In genomic region chr6:110486756-110487155, GRCh38 we compare ENCODE assay signal across 37 cellular contexts. TPM values are rescaled to one million over a fixed set of nuclear protein-coding genes. Genes with fewer than 3 reads are reported as not detected.
"Had no signal": no experiment of that assay in that cellular context is flagged by ENCODE, and none has a peak within 500 bp of the region (broad histone marks: within the 10 kb centered on the region; RNA-seq: fewer than 3 reads in every experiment).

No MANE protein-coding gene starts in this region.

- H3K9me3 Mint-ChIP-seq: activated CD4-positive, alpha-beta memory T cell treated with anti-CD3 and anti-CD28 coated beads for 36 hours; activated naive CD4-positive, alpha-beta T cell treated with anti-CD3 and anti-CD28 coated beads for 36 hours; activated naive CD4-positive, alpha-beta T cell treated with anti-CD3 and anti-CD28 coated beads, Interleukin-2, amount 50 U/mL, for 24 hours; activated T-helper 2 cell treated with anti-CD3 and anti-CD28 coated beads, Interferon-gamma antibody, Interleukin-2, Interleukin-4, amounts not matched to agents 10 μg/mL and 5 μg/mL and 100 μg/mL, durations not matched to agents 14 hours and 24 hours and 36 hours; effector memory CD8-positive, alpha-beta T cell had no signal

- H3K27ac ChIP-seq: adrenal gland, body of pancreas, foreskin keratinocyte, gastrocnemius medialis, heart left ventricle had no signal

- H3K27me3 ChIP-seq: adrenal gland, body of pancreas, foreskin keratinocyte, gastrocnemius medialis, heart left ventricle had no signal

- H3K9me3 ChIP-seq: adrenal gland, body of pancreas, gastrocnemius medialis, heart left ventricle had no signal

- ATAC-seq: activated CD4-positive, alpha-beta T cell treated with anti-CD3 and anti-CD28 coated beads for 36 hours; activated naive CD8-positive, alpha-beta T cell treated with anti-CD3 and anti-CD28 coated beads, Interleukin-2, amount 50 U/mL, for 24 hours; body of pancreas; effector memory CD8-positive, alpha-beta T cell; esophagus mucosa; foreskin keratinocyte; gastrocnemius medialis; heart left ventricle; T-helper 17 cell had no signal

- H3K27ac Mint-ChIP-seq: activated CD4-positive, alpha-beta memory T cell treated with anti-CD3 and anti-CD28 coated beads for 36 hours; activated CD4-positive, alpha-beta T cell treated with anti-CD3 and anti-CD28 coated beads for 36 hours; activated CD4-positive, alpha-beta T cell treated with anti-CD3 and anti-CD28 coated beads, Interleukin-2, amount 10 ng/mL, durations not matched to agents 24 days and 14 days; activated naive CD4-positive, alpha-beta T cell treated with anti-CD3 and anti-CD28 coated beads for 36 hours; activated naive CD4-positive, alpha-beta T cell treated with anti-CD3 and anti-CD28 coated beads, Interleukin-2, amount 50 U/mL, for 24 hours; activated naive CD8-positive, alpha-beta T cell treated with anti-CD3 and anti-CD28 coated beads for 36 hours; activated naive CD8-positive, alpha-beta T cell treated with anti-CD3 and anti-CD28 coated beads, Interleukin-2, amount 50 U/mL, for 24 hours; activated T-helper 1 cell treated with anti-CD3 and anti-CD28 coated beads, Interleukin-12 subunit alpha, Interleukin-12 subunit beta, Interleukin-2, Interleukin-4 antibody, amounts not matched to agents 30 ng/mL and 10 ng/mL and 1 ng/mL, durations not matched to agents 14 hours and 24 hours and 36 hours; activated T-helper 2 cell treated with anti-CD3 and anti-CD28 coated beads, Interferon-gamma antibody, Interleukin-2, Interleukin-4, amounts not matched to agents 10 μg/mL and 5 μg/mL and 100 μg/mL, durations not matched to agents 14 hours and 24 hours and 36 hours; effector memory CD8-positive, alpha-beta T cell; T-helper 17 cell; T-helper 2 cell treated with Interferon-gamma antibody and Interleukin-4, amounts not matched to agents 5 μg/mL and 100 μg/mL, for 36 hours had no signal

- H3K4me3 ChIP-seq: adrenal gland, body of pancreas, gastrocnemius medialis, heart left ventricle had no signal

- FAIRE-seq: colon, endometrium had no signal

- H3K4me3 Mint-ChIP-seq: activated CD4-positive, alpha-beta memory T cell treated with anti-CD3 and anti-CD28 coated beads for 36 hours; activated CD4-positive, alpha-beta T cell treated with anti-CD3 and anti-CD28 coated beads for 36 hours; activated CD4-positive, alpha-beta T cell treated with anti-CD3 and anti-CD28 coated beads, Interleukin-2, amount 10 ng/mL, durations not matched to agents 24 days and 14 days; activated naive CD4-positive, alpha-beta T cell treated with anti-CD3 and anti-CD28 coated beads for 36 hours; activated naive CD4-positive, alpha-beta T cell treated with anti-CD3 and anti-CD28 coated beads, Interleukin-2, amount 50 U/mL, for 24 hours; activated naive CD8-positive, alpha-beta T cell treated with anti-CD3 and anti-CD28 coated beads for 36 hours; activated naive CD8-positive, alpha-beta T cell treated with anti-CD3 and anti-CD28 coated beads, Interleukin-2, amount 50 U/mL, for 24 hours; activated T-helper 1 cell treated with anti-CD3 and anti-CD28 coated beads, Interleukin-12 subunit alpha, Interleukin-12 subunit beta, Interleukin-2, Interleukin-4 antibody, amounts not matched to agents 30 ng/mL and 10 ng/mL and 1 ng/mL, durations not matched to agents 14 hours and 24 hours and 36 hours; effector memory CD8-positive, alpha-beta T cell; T-helper 17 cell; T-helper 2 cell treated with Interferon-gamma antibody and Interleukin-4, amounts not matched to agents 5 μg/mL and 100 μg/mL, for 36 hours had no signal

- H3K36me3 Mint-ChIP-seq: activated CD4-positive, alpha-beta memory T cell treated with anti-CD3 and anti-CD28 coated beads for 36 hours; activated naive CD4-positive, alpha-beta T cell treated with anti-CD3 and anti-CD28 coated beads, Interleukin-2, amount 50 U/mL, for 24 hours; activated naive CD8-positive, alpha-beta T cell treated with anti-CD3 and anti-CD28 coated beads for 36 hours had no signal

- DNase-seq: activated CD4-positive, alpha-beta memory T cell treated with anti-CD3 and anti-CD28 coated beads for 36 hours; activated CD4-positive, alpha-beta T cell treated with anti-CD3 and anti-CD28 coated beads for 36 hours; activated CD4-positive, alpha-beta T cell treated with anti-CD3 and anti-CD28 coated beads, Interleukin-2, amount 10 ng/mL, durations not matched to agents 24 days and 14 days; activated CD4-positive, CD25-positive, alpha-beta regulatory T cell; activated CD4-positive, CD25-positive, alpha-beta regulatory T cell treated with anti-CD3 and anti-CD28 coated beads, Interleukin-2, amount 50 U/mL, for 72 hours; activated CD8-positive, alpha-beta memory T cell treated with anti-CD3 and anti-CD28 coated beads, Interleukin-2, amount 50 U/mL, for 4 hours; activated effector memory CD4-positive, alpha-beta T cell treated with anti-CD3 and anti-CD28 coated beads, Interleukin-2, amount 50 U/mL, for 16 hours; activated naive CD4-positive, alpha-beta T cell treated with anti-CD3 and anti-CD28 coated beads for 36 hours; activated naive CD8-positive, alpha-beta T cell treated with anti-CD3 and anti-CD28 coated beads for 36 hours; activated naive CD8-positive, alpha-beta T cell treated with anti-CD3 and anti-CD28 coated beads, Interleukin-2, amount 50 U/mL, for 24 hours; activated T-cell treated with anti-CD3 and anti-CD28 coated beads, Interleukin-2, amount 50 U/mL, for 1 hour; activated T-cell treated with anti-CD3 and anti-CD28 coated beads, Interleukin-2, amount 50 U/mL, for 48 hours; adrenal gland; amygdala; aorta; body of pancreas; caudate nucleus; cortex of kidney; dermis blood vessel endothelial cell; effector CD4-positive, alpha-beta T cell; effector memory CD8-positive, alpha-beta T cell; foreskin keratinocyte; gastrocnemius medialis; glutamatergic neuron; heart left ventricle; T-helper 1 cell; T-helper 17 cell; T1000 had no signal

- H3K4me1 Mint-ChIP-seq: activated CD4-positive, alpha-beta T cell treated with anti-CD3 and anti-CD28 coated beads for 36 hours; activated CD4-positive, alpha-beta T cell treated with anti-CD3 and anti-CD28 coated beads, Interleukin-2, amount 10 ng/mL, durations not matched to agents 24 days and 14 days; activated naive CD4-positive, alpha-beta T cell treated with anti-CD3 and anti-CD28 coated beads, Interleukin-2, amount 50 U/mL, for 24 hours; T-helper 17 cell had no signal

- H3K36me3 ChIP-seq: adrenal gland, gastrocnemius medialis, heart left ventricle had no signal

- H3K4me1 ChIP-seq: adrenal gland, gastrocnemius medialis had no signal

RNA-seq across cellular contexts. Expression of gene SLC22A16, which starts 10.3 kb away (rescaled TPM):
- total RNA-seq: activated CD4-positive, alpha-beta memory T cell treated with anti-CD3 and anti-CD28 coated beads for 36 hours; activated CD4-positive, alpha-beta T cell treated with anti-CD3 and anti-CD28 coated beads for 36 hours; activated CD4-positive, alpha-beta T cell treated with anti-CD3 and anti-CD28 coated beads, Interleukin-2, amount 10 ng/mL, durations not matched to agents 24 days and 14 days; activated naive CD4-positive, alpha-beta T cell treated with anti-CD3 and anti-CD28 coated beads for 36 hours; activated naive CD8-positive, alpha-beta T cell treated with anti-CD3 and anti-CD28 coated beads for 36 hours; activated T-helper 1 cell treated with anti-CD3 and anti-CD28 coated beads, Interleukin-12 subunit alpha, Interleukin-12 subunit beta, Interleukin-2, Interleukin-4 antibody, amounts not matched to agents 30 ng/mL and 10 ng/mL and 1 ng/mL, durations not matched to agents 14 hours and 24 hours and 36 hours; activated T-helper 2 cell treated with anti-CD3 and anti-CD28 coated beads, Interferon-gamma antibody, Interleukin-2, Interleukin-4, amounts not matched to agents 10 μg/mL and 5 μg/mL and 100 μg/mL, durations not matched to agents 14 hours and 24 hours and 36 hours; body of pancreas; chondrocyte; dermis blood vessel endothelial cell; epithelial cell of proximal tubule; esophagus mucosa; foreskin keratinocyte; gastrocnemius medialis; T-helper 17 cell had no signal
- polyA plus RNA-seq: adrenal gland had no signal
